Comparison of ENCODE assay signal across 9 cellular contexts in genomic region chr22:38881464-38881871, GRCh38. TPM values are rescaled to one million over a fixed set of nuclear protein-coding genes. Genes with fewer than 3 reads are reported as not detected.
DNase-seq lines count a peak whose midpoint lies in the region; ATAC-seq, FAIRE-seq and TF ChIP-seq lines count a peak whose summit lies in the region.
"Had no signal": no experiment of that assay in that cellular context is flagged by ENCODE, and none has a peak within 500 bp of the region (broad histone marks: within the 10 kb centered on the region; RNA-seq: fewer than 3 reads in every experiment).

No MANE protein-coding gene starts in this region.

- no peaks in the 10 kb centered on the region for H3K4me1 ChIP-seq in effector memory CD4-positive, alpha-beta T cell (ENCODE audit: control insufficient read depth, insufficient read depth, low read length, poor library complexity, severe bottlenecking)

- no peak overlapping the region for H3K27ac ChIP-seq in effector memory CD4-positive, alpha-beta T cell (ENCODE audit: insufficient read depth, low read length, poor library complexity, severe bottlenecking)

- H3K27me3 ChIP-seq in effector memory CD4-positive, alpha-beta T cell (replicated peaks; ENCODE audit: control insufficient read depth, insufficient read depth, low read length, poor library complexity, severe bottlenecking): no peaks in the 10 kb centered on the region

- H3K9me3 ChIP-seq in effector memory CD4-positive, alpha-beta T cell (ENCODE audit: control insufficient read depth, low read length): no peaks in the 10 kb centered on the region

- peak overlapping the region in 2 of 5 experiments; percentile 56 to 73 for H3K4me3 Mint-ChIP-seq in brain

- H3K36me3 Mint-ChIP-seq in brain: no peaks in the 10 kb centered on the region

- no peak for TF ChIP-seq CTCF in brain (conservative IDR thresholded peaks at IDR 0.05)

- no peaks in the 10 kb centered on the region for H3K9me3 Mint-ChIP-seq in brain

- peak overlapping the region in 3 of 5 experiments; percentile 16 to 92 (median 74) for H3K27ac Mint-ChIP-seq in brain

- no peak overlapping the region for H3K4me3 ChIP-seq in effector memory CD4-positive, alpha-beta T cell (ENCODE audit: insufficient read depth, low read depth, low read length, poor library complexity, severe bottlenecking)

- FAIRE-seq in GM12892 (lab: Jason Lieb, UNC): peak; percentile 24

- H3K27me3 Mint-ChIP-seq in brain: peaks cover 11% of the 10 kb centered on the region

- peaks cover 35% of the 10 kb centered on the region for H3K4me1 Mint-ChIP-seq in brain

- ATAC-seq in left lobe of liver: peak; percentile 83
- no peak for ATAC-seq in GM19452 (IDR thresholded peaks at IDR 0.05; ENCODE audit: unreplicated experiment)

- DNase-seq in GM12892 (ENCODE audit: insufficient read length) (no peak), left lobe of liver (ENCODE audit: low spot score) (peak; percentile 75), superior temporal gyrus (ENCODE audit: extremely low spot score) (peak; percentile 64), NCI-H2029 treated with DMSO at 0.1 percent for 48 hours (lab: John Stamatoyannopoulos, UW) (no peak), NCI-H2171 treated with DMSO at 0.1 percent for 48 hours (lab: John Stamatoyannopoulos, UW) (no peak)
- DNase-seq in effector memory CD4-positive, alpha-beta T cell: no peak
- DNase-seq: stimulated activated CD4-positive, alpha-beta T cell treated with anti-CD3 and anti-CD28 coated beads, Interleukin-4, amount 100 ng/mL, for 4 hours had no signal

- TF ChIP-seq POLR2A in GM12892 (IDR thresholded peaks at IDR 0.05; ENCODE audit: low read depth, low read length): no peak

- no peaks in the 10 kb centered on the region for H3K36me3 ChIP-seq in effector memory CD4-positive, alpha-beta T cell (ENCODE audit: control insufficient read depth, insufficient read depth, low read length)

RNA-seq across cellular contexts. Expression of gene CBX6, which starts 9.5 kb away (rescaled TPM):
- 17.7 TPM for polyA plus RNA-seq in GM12892 (2012; ENCODE audit: missing spikeins)
- polyA plus RNA-seq in brain (ENCODE audit: insufficient read depth, low read depth, low replicate concordance): 64.4 TPM
- total RNA-seq in left lobe of liver: 16.0 TPM

RNA-seq across cellular contexts. Expression of gene NPTXR, which starts 37.6 kb away (rescaled TPM):
- polyA plus RNA-seq in GM12892 (2012; ENCODE audit: missing spikeins): 0.08 TPM
- polyA plus RNA-seq in brain (ENCODE audit: insufficient read depth, low read depth, low replicate concordance): 120 TPM
- total RNA-seq in left lobe of liver: 0.45 TPM

Comparison
In these comparisons a context has a peak if more than half of its experiments do, and no peak if none do; other contexts are left out.
1. DNase-seq: peak in left lobe of liver (single experiment) and superior temporal gyrus (single experiment); none in GM12892 (single experiment), effector memory CD4-positive, alpha-beta T cell (0 of 3), NCI-H2029 treated with DMSO at 0.1 percent for 48 hours (single experiment) and NCI-H2171 treated with DMSO at 0.1 percent for 48 hours (single experiment).